Comparison of ENCODE assay signal across 1 cellular context in genomic region chr4:2469192-2469984, GRCh38.
TF ChIP-seq lines count a peak whose summit lies in the region.

No MANE protein-coding gene starts in this region.

TF ChIP-seq in SK-N-SH, 30 proteins besides CTCF, POLR2A, EP300 and RAD21 (continued from another document):
- TF ChIP-seq NFIC (IDR thresholded peaks at IDR 0.05; ENCODE audit: borderline replicate concordance) (no peak), TEAD4 (IDR thresholded peaks at IDR 0.05; ENCODE audit: borderline replicate concordance, insufficient read depth) (no peak)
